In genomic region chr17:77437017-77437416, GRCh38 we compare ENCODE assay signal across 8 cellular contexts.
DNase-seq lines count a peak whose midpoint lies in the region; ATAC-seq, FAIRE-seq and TF ChIP-seq lines count a peak whose summit lies in the region.

No MANE protein-coding gene starts in this region.

- intact Hi-C loops in CD8-positive, alpha-beta T cell (cut with DNase I, micrococcal nuclease) = no loop called here
- intact Hi-C loops in Calu3 (cut with micrococcal nuclease; ENCODE audit: unreplicated experiment) = no loop called here

- peak overlapping the region; percentile 68 for H3K4me2 ChIP-seq in astrocyte (ENCODE audit: low read length)
- H3K4me2 ChIP-seq in mesendoderm (ENCODE audit: low read length) = no peak overlapping the region

- CTCF ChIA-PET in CD8-positive, alpha-beta T cell (lab: Charles Lee) = interaction anchor here (1.8 to 12.5 kb wide), 4 partner anchors 14 to 62 kb away, joined by 4 to 142 read pairs (median 18); no protein-coding TSS in a partner anchor
- CTCF ChIA-PET in Calu3 (lab: Charles Lee) = no interaction called here

- H2AFZ ChIP-seq in astrocyte (ENCODE audit: low read depth, low read length) = no peak overlapping the region

- peaks cover 97% of the 10 kb centered on the region for H3K79me2 ChIP-seq in astrocyte (ENCODE audit: insufficient read depth, low read length)
- peaks cover 39% of the 10 kb centered on the region for H3K79me2 ChIP-seq in mesendoderm (ENCODE audit: control insufficient read depth, insufficient read depth, low read length)

- WGBS in mesendoderm (ENCODE audit: extremely low coverage, insufficient coverage, low lambda C conversion rate) = no CpG with 5 or more reads among the region's 10 CpGs

- no TSS peak for BruUV-seq in Calu3 (replicated peaks; lab: Mats Ljungman, UMichigan)

- peaks cover 51% of the 10 kb centered on the region for H3K79me1 ChIP-seq in mesendoderm (ENCODE audit: low read length)

- no peak for FAIRE-seq in astrocyte (lab: Jason Lieb, UNC)

- H3K4me1 ChIP-seq in CD8-positive, alpha-beta T cell (ENCODE audit: insufficient read depth, low read length) = peaks cover 83% of the 10 kb centered on the region
- H3K4me1 ChIP-seq in astrocyte (ENCODE audit: insufficient read depth, low read length) = peaks cover 50% of the 10 kb centered on the region
- H3K4me1 ChIP-seq in mesendoderm (ENCODE audit: control insufficient read depth, low read depth, low read length) = peaks cover 23% of the 10 kb centered on the region

- H3K36me3 Mint-ChIP-seq in CD8-positive, alpha-beta T cell = peaks cover 17% of the 10 kb centered on the region
- H3K36me3 Mint-ChIP-seq in astrocyte (ENCODE audit: low read depth, unreplicated experiment) = peaks cover 2% of the 10 kb centered on the region
- peaks cover 43% of the 10 kb centered on the region for H3K36me3 Mint-ChIP-seq in Calu3 (ENCODE audit: insufficient read depth, unreplicated experiment)

- no peak overlapping the region for H3K4ac ChIP-seq in mesendoderm (ENCODE audit: low read depth, low read length)

- no peak for TF ChIP-seq POLR2A in NB4 (IDR thresholded peaks at IDR 0.05; ENCODE audit: extremely low read depth, insufficient read length)

- peak overlapping the region; percentile 95 for H3K4me3 Mint-ChIP-seq in CD8-positive, alpha-beta T cell
- H3K4me3 Mint-ChIP-seq in astrocyte (ENCODE audit: unreplicated experiment) = no peak overlapping the region
- H3K4me3 Mint-ChIP-seq in Calu3 (ENCODE audit: low read depth, unreplicated experiment) = no peak overlapping the region

- no peak overlapping the region for H4K5ac ChIP-seq in mesendoderm (ENCODE audit: low read length)

- H2BK120ac ChIP-seq in mesendoderm (ENCODE audit: low read depth, low read length) = no peak overlapping the region

- no peak overlapping the region for H3K23ac ChIP-seq in mesendoderm (ENCODE audit: low read length)

- no peak overlapping the region for H2BK5ac ChIP-seq in mesendoderm (ENCODE audit: low read length)

- peaks cover 97% of the 10 kb centered on the region for H4K20me1 ChIP-seq in astrocyte (ENCODE audit: insufficient read depth, low read length)

- H3K9ac ChIP-seq in astrocyte (ENCODE audit: low read length) = peak overlapping the region; percentile 59
- H3K9ac ChIP-seq in mesendoderm (ENCODE audit: low read length) = peak overlapping the region; percentile 41

- H3K18ac ChIP-seq in mesendoderm (ENCODE audit: low read length) = no peak overlapping the region

- no peak for ATAC-seq in CD8-positive, alpha-beta T cell

- DNase-seq in CD8-positive, alpha-beta T cell = peak in 4 of 7 experiments; percentile 55 to 60 (median 56)
- DNase-seq in NB4 (ENCODE audit: low read depth) (peak; percentile 51), astrocyte (ENCODE audit: low read depth) (peak; percentile 71), mesendoderm (no peak), Calu3 (no peak), DMS53 treated with DMSO at 0.1 percent for 48 hours (lab: John Stamatoyannopoulos, UW; ENCODE audit: unreplicated experiment) (no peak), GM19238 (ENCODE audit: insufficient read length, low spot score) (no peak), globus pallidus (ENCODE audit: low spot score) (no peak)

- H4K8ac ChIP-seq in mesendoderm (ENCODE audit: low read depth, low read length) = no peak overlapping the region

- H3K4me3 ChIP-seq in CD8-positive, alpha-beta T cell (ENCODE audit: low read depth, low read length) = peak overlapping the region; percentile 70
- H3K4me3 ChIP-seq in NB4 (ENCODE audit: low read depth, low read length) = no peak overlapping the region
- no peak overlapping the region for H3K4me3 ChIP-seq in astrocyte (ENCODE audit: insufficient read depth, low read depth, low read length)
- H3K4me3 ChIP-seq in mesendoderm (ENCODE audit: low read length) = no peak overlapping the region

- H3K27ac Mint-ChIP-seq in CD8-positive, alpha-beta T cell = peak overlapping the region; percentile 97
- no peak overlapping the region for H3K27ac Mint-ChIP-seq in astrocyte (ENCODE audit: unreplicated experiment)
- no peak overlapping the region for H3K27ac Mint-ChIP-seq in Calu3 (ENCODE audit: unreplicated experiment)

- H2AK5ac ChIP-seq in mesendoderm (ENCODE audit: low read length) = no peak overlapping the region

- peak overlapping the region; percentile 66 for H3K27ac ChIP-seq in CD8-positive, alpha-beta T cell (ENCODE audit: low read depth, low read length)
- no peak overlapping the region for H3K27ac ChIP-seq in astrocyte (ENCODE audit: low read depth, low read length)
- no peak overlapping the region for H3K27ac ChIP-seq in mesendoderm (ENCODE audit: low read depth, low read length)

- no peak overlapping the region for H2BK15ac ChIP-seq in mesendoderm (replicated peaks; ENCODE audit: low read depth)

- H3K27me3 Mint-ChIP-seq in CD8-positive, alpha-beta T cell (ENCODE audit: low read depth) = no peaks in the 10 kb centered on the region
- no peaks in the 10 kb centered on the region for H3K27me3 Mint-ChIP-seq in astrocyte (ENCODE audit: low read depth, unreplicated experiment)
- H3K27me3 Mint-ChIP-seq in Calu3 (ENCODE audit: unreplicated experiment) = no peaks in the 10 kb centered on the region

- H3K4me1 Mint-ChIP-seq in CD8-positive, alpha-beta T cell (ENCODE audit: low read depth) = peaks cover 88% of the 10 kb centered on the region
- H3K4me1 Mint-ChIP-seq in astrocyte (ENCODE audit: low read depth, unreplicated experiment) (peaks cover 39% of the 10 kb centered on the region), Calu3 (ENCODE audit: low read depth, unreplicated experiment) (no peaks in the 10 kb centered on the region)

- H3K56ac ChIP-seq in mesendoderm (ENCODE audit: low read length) = peak overlapping the region; percentile 51

- POLR2A ChIA-PET in CD8-positive, alpha-beta T cell (lab: Charles Lee) = interaction anchor here (0.9 to 17.2 kb wide), 8 partner anchors 7 to 106 kb away, joined by 3 to 242 read pairs (median 51); no protein-coding TSS in a partner anchor

- TF ChIP-seq CTCF in CD8-positive, alpha-beta T cell (IDR thresholded peaks at IDR 0.05) = no peak
- TF ChIP-seq CTCF in NB4 (IDR thresholded peaks at IDR 0.05; ENCODE audit: low read depth, low read length) = no peak
- TF ChIP-seq CTCF in astrocyte (IDR thresholded peaks at IDR 0.05; ENCODE audit: insufficient read depth, low read depth, low read length) = no peak
- no peak for TF ChIP-seq CTCF in Calu3 (IDR thresholded peaks at IDR 0.05; ENCODE audit: unreplicated experiment)

- no peaks in the 10 kb centered on the region for H3K27me3 ChIP-seq in CD8-positive, alpha-beta T cell (ENCODE audit: insufficient read depth, low read length)
- H3K27me3 ChIP-seq in astrocyte (ENCODE audit: insufficient read depth, low read length) (no peaks in the 10 kb centered on the region), mesendoderm (ENCODE audit: insufficient read depth, low read length, poor library complexity) (no peaks in the 10 kb centered on the region)

- H3K9me3 Mint-ChIP-seq in CD8-positive, alpha-beta T cell = no peaks in the 10 kb centered on the region
- H3K9me3 Mint-ChIP-seq in astrocyte (ENCODE audit: unreplicated experiment) (no peaks in the 10 kb centered on the region), Calu3 (ENCODE audit: low read depth, unreplicated experiment) (no peaks in the 10 kb centered on the region)

- H3K36me3 ChIP-seq in CD8-positive, alpha-beta T cell (ENCODE audit: insufficient read depth, low read length) = no peaks in the 10 kb centered on the region
- no peaks in the 10 kb centered on the region for H3K36me3 ChIP-seq in astrocyte (ENCODE audit: insufficient read depth, low read length)
- H3K36me3 ChIP-seq in mesendoderm (ENCODE audit: control insufficient read depth, insufficient read depth, low read length) = no peaks in the 10 kb centered on the region

- no peaks in the 10 kb centered on the region for H3K9me3 ChIP-seq in CD8-positive, alpha-beta T cell (ENCODE audit: low read length)
- H3K9me3 ChIP-seq in astrocyte (ENCODE audit: insufficient read depth, low read depth, low read length) = no peaks in the 10 kb centered on the region

Comparison
In these comparisons a context has a peak if more than half of its experiments do, and no peak if none do; other contexts are left out.
1. DNase-seq: peak in CD8-positive, alpha-beta T cell (4 of 7), NB4 (single experiment) and astrocyte (single experiment); none in mesendoderm (single experiment), Calu3 (single experiment), DMS53 treated with DMSO at 0.1 percent for 48 hours (single experiment), GM19238 (single experiment) and globus pallidus (single experiment).